ENCODE assay signal across 15 cellular contexts in genomic region chr13:73224708-73225107, GRCh38.
DNase-seq lines count a peak whose midpoint lies in the region; ATAC-seq and TF ChIP-seq lines count a peak whose summit lies in the region.
"Had no signal": no experiment of that assay in that cellular context is flagged by ENCODE, and none has a peak within 500 bp of the region (broad histone marks: within the 10 kb centered on the region; RNA-seq: fewer than 3 reads in every experiment).

No MANE protein-coding gene starts in this region.

- DNase-seq in AG09309 (ENCODE audit: low read depth) (peak; percentile 70), HCEC 1CT (peak; percentile 40), PC-9 (peak in 1 of 2 experiments; percentile 78), dedifferentiated amniotic fluid mesenchymal stem cell (ENCODE audit: extremely low spot score) (peak; percentile 60), posterior cingulate gyrus (no peak), heart left ventricle (no peak), 8988T (no peak), NCI-H748 (lab: John Stamatoyannopoulos, UW; ENCODE audit: unreplicated experiment) (no peak)
- DNase-seq: activated naive CD4-positive, alpha-beta T cell; foreskin melanocyte; immature natural killer cell; midbrain; NCI-H2029; T-cell had no signal

- no peak for ATAC-seq in heart left ventricle

- TF ChIP-seq POLR2A in heart left ventricle (IDR thresholded peaks at IDR 0.05), result no peak

- BruUV-seq in PC-9 (replicated peaks; lab: Mats Ljungman, UMichigan), result no TSS peak

- POLR2A ChIA-PET in PC-9 (lab: Charles Lee; ENCODE audit: unreplicated experiment), result no interaction called here

- no peak overlapping the region for H3K4me3 ChIP-seq in AG09309 (ENCODE audit: control insufficient read depth, low read depth, low read length)
- H3K4me3 ChIP-seq in PC-9, result no peak overlapping the region
- no peak overlapping the region for H3K4me3 ChIP-seq in heart left ventricle

- H3K9me3 ChIP-seq in PC-9 (ENCODE audit: insufficient read depth, low read depth), result no peaks in the 10 kb centered on the region
- H3K9me3 ChIP-seq in heart left ventricle, result no peaks in the 10 kb centered on the region

- peak overlapping the region; percentile 77 for H3K27ac ChIP-seq in PC-9
- no peak overlapping the region for H3K27ac ChIP-seq in heart left ventricle
- H3K27ac ChIP-seq: C4-2B had no signal

- 0 out of 2 replicates have a peak, but pooled peaks cover 5% of the 10 kb centered on the region for H3F3A ChIP-seq in PC-9 (ENCODE audit: insufficient read depth, low read depth)

- no peak overlapping the region for H3K4me2 ChIP-seq in PC-9

- no peak overlapping the region for H2AFZ ChIP-seq in PC-9

- CTCF ChIA-PET in PC-9 (lab: Charles Lee), result no interaction called here

- TF ChIP-seq CTCF in AG09309 (IDR thresholded peaks at IDR 0.05; ENCODE audit: control insufficient read depth, insufficient read depth, low read depth, low read length, missing control alignments) (no peak), PC-9 (conservative IDR thresholded peaks at IDR 0.05) (no peak), heart left ventricle (IDR thresholded peaks at IDR 0.05) (no peak)

- no peaks in the 10 kb centered on the region for H3K79me2 ChIP-seq in PC-9 (ENCODE audit: low read depth)

- H3K4me1 ChIP-seq in PC-9 (replicated peaks; ENCODE audit: insufficient read depth), result peaks cover 12% of the 10 kb centered on the region
- no peaks in the 10 kb centered on the region for H3K4me1 ChIP-seq in heart left ventricle

- intact Hi-C loops in PC-9 (cut with micrococcal nuclease; ENCODE audit: unreplicated experiment), result no loop called here
- intact Hi-C loops in posterior cingulate gyrus (cut with DNase I), result no loop called here
- intact Hi-C loops in heart left ventricle (cut with DNase I), result no loop called here

- no peaks in the 10 kb centered on the region for H3K36me3 ChIP-seq in PC-9 (ENCODE audit: low read depth)
- no peaks in the 10 kb centered on the region for H3K36me3 ChIP-seq in heart left ventricle

- no peaks in the 10 kb centered on the region for H3K9me2 ChIP-seq in PC-9 (ENCODE audit: insufficient read depth)

- H3K27me3 ChIP-seq in PC-9 (ENCODE audit: insufficient read depth, low read depth) (no peaks in the 10 kb centered on the region), heart left ventricle (no peaks in the 10 kb centered on the region)

- H4K20me1 ChIP-seq in PC-9 (ENCODE audit: insufficient read depth), result no peaks in the 10 kb centered on the region

- WGBS in heart left ventricle, 4 donors, result 46 to 63% (median 60%) methylated on average over 1 of the region's 1 CpG

Comparison
In these comparisons a context has a peak if more than half of its experiments do, and no peak if none do; other contexts are left out.
1. DNase-seq: peak in AG09309 (single experiment), HCEC 1CT (single experiment) and dedifferentiated amniotic fluid mesenchymal stem cell (single experiment); none in posterior cingulate gyrus (0 of 10), heart left ventricle (0 of 5), 8988T (single experiment) and NCI-H748 (single experiment).